19 cellular contexts compared by ENCODE assay signal in genomic region chr2:206614825-206615224, GRCh38. TPM values are rescaled to one million over a fixed set of nuclear protein-coding genes. Genes with fewer than 3 reads are reported as not detected.
DNase-seq lines count a peak whose midpoint lies in the region; ATAC-seq and TF ChIP-seq lines count a peak whose summit lies in the region.
"Had no signal": no experiment of that assay in that cellular context is flagged by ENCODE, and none has a peak within 500 bp of the region (broad histone marks: within the 10 kb centered on the region; RNA-seq: fewer than 3 reads in every experiment).

No MANE protein-coding gene starts in this region.

- peak overlapping the region; percentile 54 for H3K27ac Mint-ChIP-seq in Caco-2 (ENCODE audit: unreplicated experiment)
- H3K27ac Mint-ChIP-seq: activated naive CD4-positive, alpha-beta T cell treated with anti-CD3 and anti-CD28 coated beads for 36 hours; progenitor cell of endocrine pancreas; stimulated activated naive B cell treated with anti-CD40 and anti-IgM and Interleukin-4, amounts not matched to agents 10 μg/mL and 1 μg/mL and 100 μg/mL, for 72 hours had no signal

- H3K27ac ChIP-seq in tibial nerve, result no peak overlapping the region
- H3K27ac ChIP-seq: C4-2B, HL-60 had no signal

- CTCF ChIA-PET in Caco-2 (lab: Charles Lee), result no interaction called here

- H3K4me3 ChIP-seq in Caco-2 (ENCODE audit: low read depth, low read length) (no peak overlapping the region), tibial nerve (no peak overlapping the region)

- WGBS in tibial nerve, 2 donors, result 64 to 66% methylated on average over 5 of the region's 5 CpGs

- H3K4me1 ChIP-seq in Caco-2 (0 out of 2 replicates have a peak, but pooled peaks cover 9% of the 10 kb centered on the region), tibial nerve (no peaks in the 10 kb centered on the region)

- peaks cover 9% of the 10 kb centered on the region for H3K4me1 Mint-ChIP-seq in Caco-2 (ENCODE audit: low read depth, unreplicated experiment)
- H3K4me1 Mint-ChIP-seq: stimulated activated naive B cell treated with anti-CD40 and anti-IgM and Interleukin-4, amounts not matched to agents 10 μg/mL and 1 μg/mL and 100 μg/mL, for 72 hours had no signal

- TF ChIP-seq CTCF in Caco-2 (IDR thresholded peaks at IDR 0.05; ENCODE audit: insufficient read depth in 1 of 2, low read depth in 1 of 2, low read length in 1 of 2, severe bottlenecking in 1 of 2, unreplicated experiment in 1 of 2) (no peak), tibial nerve (IDR thresholded peaks at IDR 0.05) (no peak)

- H3K27me3 ChIP-seq in Caco-2 (replicated peaks; ENCODE audit: control insufficient read depth, insufficient read depth, low read length) (no peaks in the 10 kb centered on the region), tibial nerve (no peaks in the 10 kb centered on the region)

- H3K9me3 ChIP-seq in Caco-2, result no peaks in the 10 kb centered on the region
- H3K9me3 ChIP-seq in tibial nerve, result no peaks in the 10 kb centered on the region

- BruUV-seq in Caco-2 (replicated peaks; lab: Mats Ljungman, UMichigan), result no TSS peak

- no peak for TF ChIP-seq EP300 in tibial nerve (IDR thresholded peaks at IDR 0.05)

- H3K9me3 Mint-ChIP-seq in Caco-2 (ENCODE audit: unreplicated experiment), result no peaks in the 10 kb centered on the region
- H3K9me3 Mint-ChIP-seq: activated naive CD4-positive, alpha-beta T cell treated with anti-CD3 and anti-CD28 coated beads for 36 hours; stimulated activated naive B cell treated with anti-CD40 and anti-IgM and Interleukin-4, amounts not matched to agents 10 μg/mL and 1 μg/mL and 100 μg/mL, for 72 hours had no signal

- TF ChIP-seq POLR2A in tibial nerve (IDR thresholded peaks at IDR 0.05), result no peak

- H3K36me3 ChIP-seq in Caco-2 (ENCODE audit: control insufficient read depth, insufficient read depth, low read length), result no peaks in the 10 kb centered on the region
- H3K36me3 ChIP-seq in tibial nerve, result peaks cover 0 to 33% (median 0%) of the 10 kb centered on the region in 3 donors

- no peaks in the 10 kb centered on the region for H3K27me3 Mint-ChIP-seq in Caco-2 (ENCODE audit: insufficient read depth, unreplicated experiment)
- H3K27me3 Mint-ChIP-seq: progenitor cell of endocrine pancreas; stimulated activated naive B cell treated with anti-CD40 and anti-IgM and Interleukin-4, amounts not matched to agents 10 μg/mL and 1 μg/mL and 100 μg/mL, for 72 hours had no signal

- intact Hi-C loops in Caco-2 (cut with micrococcal nuclease; ENCODE audit: unreplicated experiment), result no loop called here

- H3K4me3 Mint-ChIP-seq in Caco-2 (ENCODE audit: unreplicated experiment), result no peak overlapping the region
- H3K4me3 Mint-ChIP-seq: activated naive CD4-positive, alpha-beta T cell treated with anti-CD3 and anti-CD28 coated beads for 36 hours; stimulated activated naive B cell treated with anti-CD40 and anti-IgM and Interleukin-4, amounts not matched to agents 10 μg/mL and 1 μg/mL and 100 μg/mL, for 72 hours had no signal

- no peak for DNase-seq in Caco-2
- DNase-seq in M059J (ENCODE audit: low read depth), result peak; percentile 92
- peak; percentile 11 for DNase-seq in UCSD-AML1 (lab: John Stamatoyannopoulos, UW; ENCODE audit: unreplicated experiment)
- DNase-seq in glomerular visceral epithelial cell (ENCODE audit: extremely low spot score), result peak; percentile 28
- no peak for DNase-seq in tibial nerve (ENCODE audit: low spot score in 2 of 2)
- DNase-seq in occipital lobe (lab: John Stamatoyannopoulos, UW), result no peak
- no peak for DNase-seq in NCI-H2171 treated with DMSO at 0.1 percent for 48 hours (lab: John Stamatoyannopoulos, UW)
- DNase-seq: activated naive CD4-positive, alpha-beta T cell treated with anti-CD3 and anti-CD28 coated beads for 36 hours; cortex of kidney; mammary epithelial cell; NCI-H1436; NCI-H774; stimulated activated CD4-positive, alpha-beta T cell treated with anti-CD3 and anti-CD28 coated beads, Interleukin-2, amount 100 ng/mL, for 24 hours; stimulated activated naive B cell treated with anti-CD40 and anti-IgM and Interleukin-4, amounts not matched to agents 10 μg/mL and 1 μg/mL and 100 μg/mL, for 72 hours; T-helper 1 cell had no signal

- H3K36me3 Mint-ChIP-seq in Caco-2 (ENCODE audit: insufficient read depth, unreplicated experiment), result no peaks in the 10 kb centered on the region
- H3K36me3 Mint-ChIP-seq: stimulated activated naive B cell treated with anti-CD40 and anti-IgM and Interleukin-4, amounts not matched to agents 10 μg/mL and 1 μg/mL and 100 μg/mL, for 72 hours had no signal

- POLR2A ChIA-PET in Caco-2 (lab: Charles Lee), result no interaction called here

- ATAC-seq in GM19397 (IDR thresholded peaks at IDR 0.05; ENCODE audit: unreplicated experiment), result no peak
- ATAC-seq: stimulated activated naive B cell treated with anti-CD40 and anti-IgM and Interleukin-4, amounts not matched to agents 10 μg/mL and 1 μg/mL and 100 μg/mL, for 72 hours had no signal

RNA-seq across cellular contexts. Expression of gene FAM237A, which starts 27.5 kb away (rescaled TPM):
- total RNA-seq in Caco-2 (2022) (not detected in 2 replicates), tibial nerve (not detected), occipital lobe (not detected)
- total RNA-seq in M059J (2014; rRNA removed; shearing (Covaris generic)), result not detected in 2 replicates
- total RNA-seq: activated naive CD4-positive, alpha-beta T cell treated with anti-CD3 and anti-CD28 coated beads for 36 hours; mammary epithelial cell; progenitor cell of endocrine pancreas had no signal

Comparison
In these comparisons a context has a peak if more than half of its experiments do, and no peak if none do; other contexts are left out.
1. DNase-seq: peak in M059J (single experiment), UCSD-AML1 (single experiment) and glomerular visceral epithelial cell (single experiment); none in Caco-2 (0 of 2), tibial nerve (0 of 2), occipital lobe (single experiment) and NCI-H2171 treated with DMSO at 0.1 percent for 48 hours (single experiment).